In the genomic region with DNA sequence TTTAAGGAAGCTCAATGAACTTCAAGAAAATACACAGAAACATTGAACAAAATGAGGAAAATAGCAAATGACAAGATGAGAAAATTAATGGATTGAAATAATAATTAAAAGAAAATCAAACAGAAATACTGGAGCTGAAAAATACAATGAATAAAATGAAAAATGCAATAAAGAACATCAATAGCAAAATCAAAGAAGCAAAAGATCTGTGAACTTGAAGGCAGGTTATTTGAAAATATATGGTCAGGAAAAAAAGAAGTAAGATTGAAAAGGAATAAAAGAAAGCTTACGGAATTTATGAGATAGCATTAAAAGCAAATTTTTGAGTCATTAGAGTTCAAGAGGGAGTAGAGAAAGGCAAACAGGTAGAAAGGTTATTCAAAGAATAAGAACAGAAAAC, we compare ENCODE assay signal across 1 cellular context.
TF ChIP-seq lines count a peak whose summit lies in the region.

No MANE protein-coding gene starts in this region.

TF ChIP-seq in HepG2, 621 proteins besides CTCF, POLR2A, EP300 and RAD21:
- TF ChIP-seq ZNF160 (CRISPR knock-in tag; IDR thresholded peaks at IDR 0.05) = peak; percentile 85; the same call in 1 of the 2 replicates
- TF ChIP-seq, protein P1, sequence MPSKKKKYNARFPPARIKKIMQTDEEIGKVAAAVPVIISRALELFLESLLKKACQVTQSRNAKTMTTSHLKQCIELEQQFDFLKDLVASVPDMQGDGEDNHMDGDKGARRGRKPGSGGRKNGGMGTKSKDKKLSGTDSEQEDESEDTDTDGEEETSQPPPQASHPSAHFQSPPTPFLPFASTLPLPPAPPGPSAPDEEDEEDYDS (CRISPR knock-in tag; IDR thresholded peaks at IDR 0.05) = no peak
